In genomic region chr7:6658618-6659345, GRCh38 we compare ENCODE assay signal across 1 cellular context.
A peak's percentile ranks its signal among the peaks of the same experiment; 100 is the strongest.
TF ChIP-seq lines count a peak whose summit lies in the region.

No MANE protein-coding gene starts in this region.

TF ChIP-seq in K562, 482 proteins besides CTCF, POLR2A, EP300 and RAD21:
- TF ChIP-seq GTF3C2 (IDR thresholded peaks at IDR 0.05; ENCODE audit: borderline replicate concordance, extremely low read depth, insufficient read length) = no peak
- peak; percentile 38; the same call in 1 of the 2 replicates for TF ChIP-seq RAD51 (IDR thresholded peaks at IDR 0.05; ENCODE audit: borderline replicate concordance, low read depth)
- no peak for TF ChIP-seq MLLT1 (IDR thresholded peaks at IDR 0.05)
- 0 out of 2 replicates have a peak, but pooled peaks have one; percentile 11 for TF ChIP-seq GATA2 (CRISPR knock-in tag; IDR thresholded peaks at IDR 0.05)
